9 cellular contexts compared by ENCODE assay signal in the genomic region with DNA sequence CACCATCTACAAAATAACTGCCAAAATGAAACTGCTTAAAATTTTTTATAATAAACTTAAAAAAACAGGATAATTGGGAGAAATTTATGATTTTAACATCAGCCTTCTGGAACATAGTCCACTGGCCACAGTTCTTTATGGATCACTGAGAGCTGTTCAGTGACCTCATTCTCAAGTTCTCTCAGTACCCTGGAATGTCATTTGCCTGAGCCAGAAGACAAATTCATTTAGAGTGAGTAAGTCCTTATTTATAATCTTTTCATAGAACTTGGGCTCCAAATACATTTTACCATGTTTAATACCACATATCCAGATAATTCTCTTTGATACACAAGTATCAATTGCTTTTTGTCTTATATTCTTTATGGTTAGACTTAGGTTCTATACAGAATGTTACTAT.
DNase-seq lines count a peak whose midpoint lies in the region; ATAC-seq, FAIRE-seq and TF ChIP-seq lines count a peak whose summit lies in the region.
"Had no signal": no experiment of that assay in that cellular context is flagged by ENCODE, and none has a peak within 500 bp of the region (broad histone marks: within the 10 kb centered on the region; RNA-seq: fewer than 3 reads in every experiment).

No MANE protein-coding gene starts in this region.

- dilution Hi-C loops in keratinocyte (cut with MboI; ENCODE audit: extremely low pct_ligation_motif_present, low sequenced_read_pairs) = no loop called here

- peak; percentile 41 to 75 for TF ChIP-seq EP300 in tibial nerve (IDR thresholded peaks at IDR 0.05)

- H3K4me3 ChIP-seq in keratinocyte (ENCODE audit: control insufficient read depth in 2 of 3, extremely low read depth in 1 of 3, insufficient read depth in 2 of 3, low read depth in 1 of 3, low read length in 3 of 3) = no peak overlapping the region
- H3K4me3 ChIP-seq in tibial nerve = no peak overlapping the region
- no peak overlapping the region for H3K4me3 ChIP-seq in colonic mucosa

- no peaks in the 10 kb centered on the region for H3K27me3 ChIP-seq in keratinocyte (ENCODE audit: control insufficient read depth, extremely low read depth, insufficient read depth, low read length)
- H3K27me3 ChIP-seq in tibial nerve = no peaks in the 10 kb centered on the region
- no peaks in the 10 kb centered on the region for H3K27me3 ChIP-seq in colonic mucosa

- H3K9me1 ChIP-seq in keratinocyte (ENCODE audit: control insufficient read depth, extremely low read depth, insufficient read depth, low read length) = no peaks in the 10 kb centered on the region

- H3K9me3 ChIP-seq in keratinocyte (ENCODE audit: control insufficient read depth, low read depth, low read length) (no peaks in the 10 kb centered on the region), tibial nerve (no peaks in the 10 kb centered on the region), colonic mucosa (no peaks in the 10 kb centered on the region)

- no peaks in the 10 kb centered on the region for H4K20me1 ChIP-seq in keratinocyte (ENCODE audit: control insufficient read depth, extremely low read depth, insufficient read depth, low read length)

- no peak for ATAC-seq in GM21576 (IDR thresholded peaks at IDR 0.05; ENCODE audit: unreplicated experiment)

- no peak for TF ChIP-seq POLR2A in tibial nerve (IDR thresholded peaks at IDR 0.05)

- H3K4me2 ChIP-seq in keratinocyte (ENCODE audit: control insufficient read depth, extremely low read depth, insufficient read depth, low read depth, low read length) = no peak overlapping the region

- H3K4me1 ChIP-seq in keratinocyte (ENCODE audit: control insufficient read depth, extremely low read depth, insufficient read depth, low read length) (peaks cover 6% of the 10 kb centered on the region), tibial nerve (peaks cover 0 to 51% (median 11%) of the 10 kb centered on the region in 4 donors), colonic mucosa (no peaks in the 10 kb centered on the region)

- DNase-seq in HT1080 (ENCODE audit: low read depth) = peak; percentile 58
- no peak for DNase-seq in caudate nucleus (lab: John Stamatoyannopoulos, UW)
- DNase-seq in keratinocyte (ENCODE audit: low read depth, low spot score) = no peak
- no peak for DNase-seq in tibial nerve (ENCODE audit: low spot score in 2 of 2)
- no peak for DNase-seq in hippocampal formation (lab: John Stamatoyannopoulos, UW)
- no peak for DNase-seq in colonic mucosa
- no peak for DNase-seq in activated CD8-positive, alpha-beta memory T cell treated with anti-CD3 and anti-CD28 coated beads, Interleukin-2, amount 50 U/mL, for 4 hours
- DNase-seq: NCI-H1694 treated with DMSO at 0.1 percent for 48 hours had no signal

- FAIRE-seq in keratinocyte (lab: Jason Lieb, UNC) = peak; percentile 39

- H2AFZ ChIP-seq in keratinocyte (ENCODE audit: control insufficient read depth, low read length) = no peak overlapping the region

- H3K79me2 ChIP-seq in keratinocyte (ENCODE audit: control insufficient read depth, insufficient read depth, low read length) = no peaks in the 10 kb centered on the region

- TF ChIP-seq CTCF in keratinocyte (optimal IDR thresholded peaks at IDR 0.05 in 1 of 3, IDR thresholded peaks at IDR 0.05 in 1 of 3, conservative IDR thresholded peaks at IDR 0.05 in 1 of 3; ENCODE audit: extremely low read depth in 1 of 3, insufficient read depth in 2 of 3, low read length in 3 of 3) (no peak), tibial nerve (IDR thresholded peaks at IDR 0.05) (no peak), colonic mucosa (IDR thresholded peaks at IDR 0.05) (no peak)

- intact Hi-C loops in colonic mucosa (cut with DNase I) = no loop called here

- peak overlapping the region; percentile 26 for H3K27ac ChIP-seq in caudate nucleus (ENCODE audit: low read depth, low read length)
- no peak overlapping the region for H3K27ac ChIP-seq in keratinocyte (ENCODE audit: control insufficient read depth, insufficient read depth, low read length)
- peak overlapping the region; percentile 61 to 93 (median 78) for H3K27ac ChIP-seq in tibial nerve
- H3K27ac ChIP-seq in colonic mucosa = no peak overlapping the region

- H3K36me3 ChIP-seq in keratinocyte (ENCODE audit: control insufficient read depth in 2 of 2, extremely low read depth in 1 of 2, insufficient read depth in 2 of 2, low read length in 2 of 2) (no peaks in the 10 kb centered on the region), tibial nerve (peaks cover 0 to 38% (median 0%) of the 10 kb centered on the region in 3 donors), colonic mucosa (no peaks in the 10 kb centered on the region)

- H3K9ac ChIP-seq in keratinocyte (ENCODE audit: control insufficient read depth, extremely low read depth, insufficient read depth, low read length) (no peak overlapping the region), colonic mucosa (ENCODE audit: low read depth in 2 of 2, low read length in 2 of 2) (no peak overlapping the region)

Comparison
In these comparisons a context has a peak if more than half of its experiments do, and no peak if none do; other contexts are left out.
1. H3K27ac ChIP-seq: peak in caudate nucleus (single experiment) and tibial nerve (4 of 4); none in keratinocyte (single experiment) and colonic mucosa (single experiment).